10 cellular contexts compared by ENCODE assay signal in the genomic region with DNA sequence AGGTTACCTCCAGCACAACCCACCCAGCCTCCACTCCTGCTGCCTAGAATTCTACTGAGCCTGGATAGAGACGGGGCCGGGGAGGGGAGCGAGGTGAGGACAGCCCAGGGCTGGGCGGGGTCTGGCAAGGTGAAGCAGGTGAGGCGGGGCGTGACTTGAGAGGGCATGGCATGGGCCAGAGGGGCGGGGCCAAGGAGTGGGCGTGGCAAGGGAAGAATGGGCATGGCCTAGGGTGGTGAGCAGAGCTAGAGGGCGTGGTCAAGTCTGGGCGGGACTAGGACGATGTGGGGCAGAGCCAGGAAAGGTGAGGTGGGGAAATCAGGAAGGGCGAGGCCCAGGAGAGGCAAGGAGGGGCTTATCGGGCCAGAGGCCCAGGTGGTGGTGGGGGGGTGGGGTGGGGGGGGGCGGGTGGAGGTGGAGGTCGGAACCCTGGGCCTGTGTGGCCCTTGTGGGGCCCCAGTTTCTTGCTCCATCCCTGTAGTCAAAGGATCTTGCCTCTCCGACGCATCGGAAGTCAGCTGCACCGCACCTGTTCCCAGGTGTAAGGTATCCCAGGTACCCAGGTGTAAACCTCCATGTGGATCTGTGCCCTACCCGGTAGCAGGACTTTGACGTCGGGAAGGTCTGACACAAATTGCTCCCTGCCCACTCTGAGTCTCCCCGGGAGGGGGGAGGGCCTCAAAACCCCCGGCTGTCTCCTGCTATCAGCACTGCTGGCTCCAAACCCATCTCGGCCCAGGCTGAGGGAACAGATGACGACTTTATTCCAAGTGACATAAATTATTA. TPM values are rescaled to one million over a fixed set of nuclear protein-coding genes. Genes with fewer than 3 reads are reported as not detected.
DNase-seq lines count a peak whose midpoint lies in the region; ATAC-seq and TF ChIP-seq lines count a peak whose summit lies in the region.
"Had no signal": no experiment of that assay in that cellular context is flagged by ENCODE, and none has a peak within 500 bp of the region (broad histone marks: within the 10 kb centered on the region; RNA-seq: fewer than 3 reads in every experiment).

No MANE protein-coding gene starts in this region.

- H3K27me3 ChIP-seq in iPS-15b (ENCODE audit: control insufficient read depth, insufficient read depth, low read length) = no peaks in the 10 kb centered on the region
- peaks cover 5% of the 10 kb centered on the region for H3K27me3 ChIP-seq in suprapubic skin

- H3K36me3 ChIP-seq in iPS-15b (ENCODE audit: control insufficient read depth, insufficient read depth, low read length) (no peaks in the 10 kb centered on the region), suprapubic skin (no peaks in the 10 kb centered on the region)

- H3K9me3 ChIP-seq in iPS-15b (ENCODE audit: control insufficient read depth, insufficient read depth, low read length) = no peaks in the 10 kb centered on the region
- H3K9me3 ChIP-seq in suprapubic skin = no peaks in the 10 kb centered on the region

- H3K9me3 Mint-ChIP-seq in activated CD4-positive, alpha-beta T cell treated with anti-CD3 and anti-CD28 coated beads, Interleukin-2, amount 10 ng/mL, durations not matched to agents 7 days and 5 days = no peaks in the 10 kb centered on the region

- no peak overlapping the region for H3K4me3 Mint-ChIP-seq in activated CD4-positive, alpha-beta T cell treated with anti-CD3 and anti-CD28 coated beads, Interleukin-2, amount 10 ng/mL, durations not matched to agents 7 days and 5 days
- H3K4me3 Mint-ChIP-seq: naive thymus-derived CD4-positive, alpha-beta T cell had no signal

- no peak overlapping the region for H3K27ac Mint-ChIP-seq in activated CD4-positive, alpha-beta T cell treated with anti-CD3 and anti-CD28 coated beads, Interleukin-2, amount 10 ng/mL, durations not matched to agents 7 days and 5 days

- H3K4me1 ChIP-seq in iPS-15b (ENCODE audit: control insufficient read depth, insufficient read depth, low read length) (no peaks in the 10 kb centered on the region), suprapubic skin (no peaks in the 10 kb centered on the region)

- H3K27me3 Mint-ChIP-seq in activated CD4-positive, alpha-beta T cell treated with anti-CD3 and anti-CD28 coated beads, Interleukin-2, amount 10 ng/mL, durations not matched to agents 7 days and 5 days = peaks cover 18% of the 10 kb centered on the region

- no peak for TF ChIP-seq EP300 in suprapubic skin (IDR thresholded peaks at IDR 0.05)

- TF ChIP-seq POLR2A in suprapubic skin (IDR thresholded peaks at IDR 0.05) = no peak

- H3K9ac ChIP-seq in iPS-15b (ENCODE audit: low read depth, low read length) = no peak overlapping the region

- 19% methylated on average over 21 of the region's 26 CpGs for WGBS in suprapubic skin

- CTCF ChIA-PET in activated CD4-positive, alpha-beta T cell treated with anti-CD3 and anti-CD28 coated beads, Interleukin-2, amount 10 ng/mL, durations not matched to agents 7 days and 5 days (lab: Charles Lee) = no interaction called here

- no peak for TF ChIP-seq CTCF in suprapubic skin (IDR thresholded peaks at IDR 0.05)

- POLR2A ChIA-PET in activated CD4-positive, alpha-beta T cell treated with anti-CD3 and anti-CD28 coated beads, Interleukin-2, amount 10 ng/mL, durations not matched to agents 7 days and 5 days (lab: Charles Lee) = no interaction called here

- H3K4me3 ChIP-seq in iPS-15b (ENCODE audit: low read depth, low read length) (peak overlapping the region; percentile 54), suprapubic skin (peak overlapping the region; percentile 1)
- H3K4me3 ChIP-seq: coronary artery had no signal

- no peak overlapping the region for H3K27ac ChIP-seq in suprapubic skin
- H3K27ac ChIP-seq: coronary artery had no signal

- no peaks in the 10 kb centered on the region for H3K4me1 Mint-ChIP-seq in activated CD4-positive, alpha-beta T cell treated with anti-CD3 and anti-CD28 coated beads, Interleukin-2, amount 10 ng/mL, durations not matched to agents 7 days and 5 days

- ATAC-seq in HG02610 (IDR thresholded peaks at IDR 0.05; ENCODE audit: unreplicated experiment) (no peak), Right ventricle myocardium inferior (no peak)
- ATAC-seq: naive thymus-derived CD4-positive, alpha-beta T cell had no signal

- DNase-seq in activated CD4-positive, CD25-positive, alpha-beta regulatory T cell treated with anti-CD3 and anti-CD28 coated beads, Interleukin-2, amount 50 U/mL, for 72 hours = peak; percentile 65
- no peak for DNase-seq in activated CD4-positive, CD25-positive, alpha-beta regulatory T cell (lab: John Stamatoyannopoulos, UW)
- peak; percentile 17 for DNase-seq in activated CD4-positive, alpha-beta T cell treated with anti-CD3 and anti-CD28 coated beads, Interleukin-2, amount 10 ng/mL, durations not matched to agents 7 days and 5 days
- DNase-seq in suprapubic skin (ENCODE audit: low spot score in 2 of 2) (peak in 1 of 2 donors; percentile 78), Right ventricle myocardium inferior (ENCODE audit: missing footprints) (no peak), NCI-H128 (lab: John Stamatoyannopoulos, UW; ENCODE audit: unreplicated experiment) (no peak)

- H3K36me3 Mint-ChIP-seq in activated CD4-positive, alpha-beta T cell treated with anti-CD3 and anti-CD28 coated beads, Interleukin-2, amount 10 ng/mL, durations not matched to agents 7 days and 5 days (ENCODE audit: low read depth) = no peaks in the 10 kb centered on the region

- intact Hi-C loops in Right ventricle myocardium inferior (cut with DNase I) = no loop called here

RNA-seq across cellular contexts. Expression of gene UTS2, which starts 32.8 kb away (rescaled TPM):
- total RNA-seq in activated CD4-positive, alpha-beta T cell treated with anti-CD3 and anti-CD28 coated beads, Interleukin-2, amount 10 ng/mL, durations not matched to agents 7 days and 5 days = under 1 TPM in 1 of 2 experiments, not detected in 1; 0.17 TPM
- total RNA-seq in suprapubic skin = not detected
- total RNA-seq in Right ventricle myocardium inferior = not detected

RNA-seq across cellular contexts. Expression of gene TNFRSF9, which starts 54.9 kb away (rescaled TPM):
- total RNA-seq in activated CD4-positive, alpha-beta T cell treated with anti-CD3 and anti-CD28 coated beads, Interleukin-2, amount 10 ng/mL, durations not matched to agents 7 days and 5 days = under 1 TPM; 0.57 to 0.62 TPM
- total RNA-seq in suprapubic skin (not detected), Right ventricle myocardium inferior (not detected)

Comparison
In these comparisons a context has a peak if more than half of its experiments do, and no peak if none do; other contexts are left out.
1. DNase-seq: peak in activated CD4-positive, CD25-positive, alpha-beta regulatory T cell treated with anti-CD3 and anti-CD28 coated beads, Interleukin-2, amount 50 U/mL, for 72 hours (single experiment) and activated CD4-positive, alpha-beta T cell treated with anti-CD3 and anti-CD28 coated beads, Interleukin-2, amount 10 ng/mL, durations not matched to agents 7 days and 5 days (single experiment); none in activated CD4-positive, CD25-positive, alpha-beta regulatory T cell (0 of 4), Right ventricle myocardium inferior (single experiment) and NCI-H128 (single experiment).